ENCODE assay signal across 14 cellular contexts in genomic region chr10:28365840-28366239, GRCh38.
A peak's percentile ranks its signal among the peaks of the same experiment; 100 is the strongest.
DNase-seq lines count a peak whose midpoint lies in the region; ATAC-seq and TF ChIP-seq lines count a peak whose summit lies in the region.
"Had no signal": no experiment of that assay in that cellular context is flagged by ENCODE, and none has a peak within 500 bp of the region (broad histone marks: within the 10 kb centered on the region; RNA-seq: fewer than 3 reads in every experiment).

No MANE protein-coding gene starts in this region.

- H4K20me1 ChIP-seq in Loucy (ENCODE audit: insufficient read depth, low read length, poor library complexity, severe bottlenecking) (no peaks in the 10 kb centered on the region), SK-N-SH (ENCODE audit: insufficient read depth) (no peaks in the 10 kb centered on the region)

- H3K9me2 ChIP-seq in Loucy (replicated peaks; ENCODE audit: low read depth, low read length) (no peaks in the 10 kb centered on the region), SK-N-SH (no peaks in the 10 kb centered on the region)

- 2% methylated on average over 2 of the region's 2 CpGs for WGBS in SK-N-SH (ENCODE audit: low lambda C conversion rate)

- H3K36me3 ChIP-seq in Loucy (ENCODE audit: insufficient read depth, low read length): no peaks in the 10 kb centered on the region
- no peaks in the 10 kb centered on the region for H3K36me3 ChIP-seq in SK-N-SH (replicated peaks in 1 of 2; ENCODE audit: control insufficient read depth in 1 of 2, insufficient read depth in 2 of 2, low read length in 1 of 2)

- TF ChIP-seq CTCF in Loucy (conservative IDR thresholded peaks at IDR 0.05; ENCODE audit: low read length) (no peak), SK-N-SH (IDR thresholded peaks at IDR 0.05) (no peak)

- H3K4me3 ChIP-seq in Loucy (ENCODE audit: low read length, poor library complexity, severe bottlenecking): no peak overlapping the region
- H3K4me3 ChIP-seq in SK-N-SH (ENCODE audit: low read depth in 2 of 2, low read length in 1 of 2): no peak overlapping the region
- H3K4me3 ChIP-seq: lung had no signal

- H3K27ac ChIP-seq in SK-N-SH (ENCODE audit: low read depth in 2 of 2, low read length in 1 of 2): no peak overlapping the region

- CTCF ChIA-PET in SK-N-SH (lab: Yijun Ruan, JAX): interaction anchor here (1.6 to 1.8 kb wide), 2 partner anchors 16 to 123 kb away, joined by 3 to 4 read pairs; no protein-coding TSS in a partner anchor

- peaks cover 9% of the 10 kb centered on the region for H3K4me1 ChIP-seq in Loucy (ENCODE audit: insufficient read depth, low read length, poor library complexity, severe bottlenecking)
- H3K4me1 ChIP-seq in SK-N-SH (ENCODE audit: control insufficient read depth in 1 of 2, insufficient read depth in 2 of 2, low read depth in 1 of 2, low read length in 1 of 2): no peaks in the 10 kb centered on the region

- H2AFZ ChIP-seq in Loucy (ENCODE audit: low read length) (peak overlapping the region; percentile 46), SK-N-SH (ENCODE audit: low read depth) (no peak overlapping the region)

- H3K79me2 ChIP-seq in Loucy (ENCODE audit: insufficient read depth, low read length) (no peaks in the 10 kb centered on the region), SK-N-SH (ENCODE audit: insufficient read depth) (no peaks in the 10 kb centered on the region)

- DNase-seq in T-helper 2 cell treated with Interferon-gamma antibody and Interleukin-4, amounts not matched to agents 5 μg/mL and 100 μg/mL, for 36 hours (ENCODE audit: low spot score): no peak
- DNase-seq in T-helper 2 cell (no peak), EL (no peak), SK-N-SH (no peak), HuH-7.5 (ENCODE audit: low spot score) (no peak)
- DNase-seq in central memory CD8-positive, alpha-beta T cell (ENCODE audit: low spot score in 2 of 2): no peak
- DNase-seq in naive thymus-derived CD8-positive, alpha-beta T cell: no peak
- DNase-seq: 8988T; NCI-H1105 treated with DMSO at 0.1 percent for 48 hours; NCI-H2227 treated with DMSO at 0.1 percent for 48 hours; SHP77 treated with DMSO at 0.1 percent for 48 hours; stimulated activated naive B cell treated with anti-CD40 and anti-IgM and Interleukin-4, amounts not matched to agents 10 μg/mL and 1 μg/mL and 100 μg/mL, for 72 hours had no signal

- H3K4me3 Mint-ChIP-seq in T-helper 2 cell treated with Interferon-gamma antibody and Interleukin-4, amounts not matched to agents 5 μg/mL and 100 μg/mL, for 36 hours: peak overlapping the region; percentile 35
- H3K4me3 Mint-ChIP-seq in central memory CD8-positive, alpha-beta T cell: peak overlapping the region; percentile 61
- H3K4me3 Mint-ChIP-seq in naive thymus-derived CD8-positive, alpha-beta T cell: peak overlapping the region; percentile 19 to 87 (median 77)
- H3K4me3 Mint-ChIP-seq: stimulated activated naive B cell treated with anti-CD40 and anti-IgM and Interleukin-4, amounts not matched to agents 10 μg/mL and 1 μg/mL and 100 μg/mL, for 72 hours had no signal

- H3K27me3 Mint-ChIP-seq in T-helper 2 cell treated with Interferon-gamma antibody and Interleukin-4, amounts not matched to agents 5 μg/mL and 100 μg/mL, for 36 hours (ENCODE audit: low read depth): no peaks in the 10 kb centered on the region
- no peaks in the 10 kb centered on the region for H3K27me3 Mint-ChIP-seq in central memory CD8-positive, alpha-beta T cell
- no peaks in the 10 kb centered on the region for H3K27me3 Mint-ChIP-seq in naive thymus-derived CD8-positive, alpha-beta T cell
- H3K27me3 Mint-ChIP-seq: stimulated activated naive B cell treated with anti-CD40 and anti-IgM and Interleukin-4, amounts not matched to agents 10 μg/mL and 1 μg/mL and 100 μg/mL, for 72 hours had no signal

- ATAC-seq in central memory CD8-positive, alpha-beta T cell (replicated peaks; ENCODE audit: extremely low read depth, poor library complexity, severe bottlenecking): no peak
- no peak for ATAC-seq in naive thymus-derived CD8-positive, alpha-beta T cell
- ATAC-seq: stimulated activated naive B cell treated with anti-CD40 and anti-IgM and Interleukin-4, amounts not matched to agents 10 μg/mL and 1 μg/mL and 100 μg/mL, for 72 hours had no signal

- H3K27me3 ChIP-seq in Loucy (ENCODE audit: insufficient read depth, low read length, poor library complexity, severe bottlenecking) (no peaks in the 10 kb centered on the region), SK-N-SH (ENCODE audit: insufficient read depth) (peaks cover 17% of the 10 kb centered on the region; the same call in 1 of the 2 replicates)

- no peak overlapping the region for H3K9ac ChIP-seq in Loucy (ENCODE audit: low read depth, low read length, poor library complexity, severe bottlenecking)
- H3K9ac ChIP-seq in SK-N-SH: no peak overlapping the region

- H3K4me2 ChIP-seq in Loucy (ENCODE audit: low read depth, low read length, poor library complexity, severe bottlenecking): no peak overlapping the region
- H3K4me2 ChIP-seq in SK-N-SH: no peak overlapping the region

- peak overlapping the region; percentile 83 for H3K27ac Mint-ChIP-seq in T-helper 2 cell treated with Interferon-gamma antibody and Interleukin-4, amounts not matched to agents 5 μg/mL and 100 μg/mL, for 36 hours
- peak overlapping the region; percentile 94 for H3K27ac Mint-ChIP-seq in central memory CD8-positive, alpha-beta T cell (ENCODE audit: low read depth)
- H3K27ac Mint-ChIP-seq in naive thymus-derived CD8-positive, alpha-beta T cell: peak overlapping the region; percentile 88 to 99 (median 98)
- H3K27ac Mint-ChIP-seq: stimulated activated naive B cell treated with anti-CD40 and anti-IgM and Interleukin-4, amounts not matched to agents 10 μg/mL and 1 μg/mL and 100 μg/mL, for 72 hours had no signal

- peaks cover 33% of the 10 kb centered on the region for H3K4me1 Mint-ChIP-seq in T-helper 2 cell treated with Interferon-gamma antibody and Interleukin-4, amounts not matched to agents 5 μg/mL and 100 μg/mL, for 36 hours (ENCODE audit: low read depth)
- H3K4me1 Mint-ChIP-seq in central memory CD8-positive, alpha-beta T cell: peaks cover 37% of the 10 kb centered on the region
- peaks cover 22 to 60% (median 53%) of the 10 kb centered on the region in 4 donors for H3K4me1 Mint-ChIP-seq in naive thymus-derived CD8-positive, alpha-beta T cell

- POLR2A ChIA-PET in naive thymus-derived CD8-positive, alpha-beta T cell (lab: Charles Lee): interaction anchor here (0.6 to 7.5 kb wide), 6 partner anchors 15 to 63 kb away, joined by 4 to 199 read pairs (median 36); partner anchors contain the start of gene MPP7
- POLR2A ChIA-PET in SK-N-SH (lab: Yijun Ruan, JAX): no interaction called here

- H3K36me3 Mint-ChIP-seq in T-helper 2 cell treated with Interferon-gamma antibody and Interleukin-4, amounts not matched to agents 5 μg/mL and 100 μg/mL, for 36 hours (ENCODE audit: low read depth): peaks cover 4% of the 10 kb centered on the region
- H3K36me3 Mint-ChIP-seq in central memory CD8-positive, alpha-beta T cell (ENCODE audit: insufficient read depth): peaks cover 1% of the 10 kb centered on the region
- no peaks in the 10 kb centered on the region for H3K36me3 Mint-ChIP-seq in naive thymus-derived CD8-positive, alpha-beta T cell

- H3K9me3 ChIP-seq in Loucy (ENCODE audit: insufficient read depth, low read depth, low read length) (no peaks in the 10 kb centered on the region), SK-N-SH (no peaks in the 10 kb centered on the region)

- H3K9me3 Mint-ChIP-seq in T-helper 2 cell treated with Interferon-gamma antibody and Interleukin-4, amounts not matched to agents 5 μg/mL and 100 μg/mL, for 36 hours: peaks cover 6% of the 10 kb centered on the region
- no peaks in the 10 kb centered on the region for H3K9me3 Mint-ChIP-seq in central memory CD8-positive, alpha-beta T cell
- no peaks in the 10 kb centered on the region for H3K9me3 Mint-ChIP-seq in naive thymus-derived CD8-positive, alpha-beta T cell
- H3K9me3 Mint-ChIP-seq: stimulated activated naive B cell treated with anti-CD40 and anti-IgM and Interleukin-4, amounts not matched to agents 10 μg/mL and 1 μg/mL and 100 μg/mL, for 72 hours had no signal

- no peak for TF ChIP-seq EP300 in SK-N-SH (IDR thresholded peaks at IDR 0.05; ENCODE audit: borderline replicate concordance in 1 of 2, low read depth in 1 of 2, low read length in 1 of 2)

- no peak for TF ChIP-seq RAD21 in SK-N-SH (IDR thresholded peaks at IDR 0.05; ENCODE audit: low read length)

- no peaks in the 10 kb centered on the region for H3F3A ChIP-seq in Loucy (ENCODE audit: low read depth)
- no peaks in the 10 kb centered on the region for H3F3A ChIP-seq in SK-N-SH (replicated peaks; ENCODE audit: insufficient read depth)

TF ChIP-seq in SK-N-SH, 30 proteins besides CTCF, POLR2A, EP300 and RAD21:
- TF ChIP-seq ZBTB33 (IDR thresholded peaks at IDR 0.05; ENCODE audit: borderline replicate concordance, low read depth) (no peak), TCF12 (IDR thresholded peaks at IDR 0.05) (no peak), EZH2phosphoT487 (IDR thresholded peaks at IDR 0.05; ENCODE audit: borderline replicate concordance, low read depth) (no peak), USF1 (IDR thresholded peaks at IDR 0.05; ENCODE audit: borderline replicate concordance, low read depth) (no peak), GATA2 (CRISPR knock-in tag; IDR thresholded peaks at IDR 0.05) (no peak), NRF1 (IDR thresholded peaks at IDR 0.05; ENCODE audit: low read depth, low read length) (no peak), NFIC (IDR thresholded peaks at IDR 0.05; ENCODE audit: borderline replicate concordance) (no peak), RCOR1 (IDR thresholded peaks at IDR 0.05; ENCODE audit: low read length) (no peak)
